Comparison of ENCODE assay signal across 8 cellular contexts in the genomic region with DNA sequence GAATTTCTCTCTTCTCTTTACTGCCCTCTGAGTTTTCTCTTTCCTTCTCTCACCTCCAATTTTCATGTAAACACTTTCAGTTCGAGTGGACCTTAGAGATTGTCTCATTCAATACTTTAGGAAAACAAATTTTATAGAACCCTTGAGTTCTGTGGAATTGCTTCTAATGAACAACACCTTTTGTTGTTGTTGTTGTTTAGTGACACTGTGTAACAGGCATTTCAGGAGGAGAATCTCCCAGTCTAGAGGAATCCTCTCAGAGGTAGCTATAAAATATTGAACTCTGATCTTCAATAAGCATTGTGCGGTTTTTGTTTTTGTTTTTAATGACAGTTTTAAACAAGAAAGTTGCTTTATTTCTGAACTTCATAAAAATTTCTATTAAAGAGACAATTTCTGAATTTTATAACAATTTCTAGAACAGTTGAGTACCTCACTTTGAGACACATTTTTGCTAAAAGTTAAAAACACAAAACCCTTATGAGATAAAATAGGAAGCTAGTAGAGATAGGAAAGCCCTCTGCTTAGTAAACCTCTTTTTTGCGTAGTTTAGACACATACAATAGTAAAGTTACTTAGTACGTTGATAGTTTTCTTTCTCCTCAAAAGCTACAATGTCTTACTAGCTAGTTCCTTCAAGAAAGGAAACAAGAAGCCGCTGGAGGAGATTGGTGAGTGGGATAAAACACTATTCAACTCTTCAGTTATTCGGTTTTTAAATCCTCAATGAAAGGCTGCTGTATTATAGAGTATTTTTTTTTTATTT. TPM values are rescaled to one million over a fixed set of nuclear protein-coding genes. Genes with fewer than 3 reads are reported as not detected.
DNase-seq lines count a peak whose midpoint lies in the region; ATAC-seq and TF ChIP-seq lines count a peak whose summit lies in the region.

No MANE protein-coding gene starts in this region.

- 84 to 89% methylated on average over 6 of the region's 6 CpGs for WGBS in thyroid gland, 2 donors

- intact Hi-C loops in thyroid gland (cut with DNase I): no loop called here

- H3K27ac Mint-ChIP-seq in HFFc6: peak overlapping the region; percentile 99

- no peaks in the 10 kb centered on the region for H3K9me3 Mint-ChIP-seq in HFFc6

- no peaks in the 10 kb centered on the region for H3K27me3 Mint-ChIP-seq in HFFc6 (ENCODE audit: insufficient read depth)

- H3K27ac ChIP-seq in ACC112 (ENCODE audit: low read depth, low read length) (peak overlapping the region; percentile 98), thyroid gland (no peak overlapping the region)

- DNase-seq in HFFc6: no peak
- no peak for DNase-seq in astrocyte of the spinal cord (ENCODE audit: low read depth, low spot score)
- DNase-seq in midbrain (lab: John Stamatoyannopoulos, UW): peak; percentile 38
- DNase-seq in cortex of kidney (lab: John Stamatoyannopoulos, UW): no peak
- DNase-seq in thyroid gland: no peak
- DNase-seq in NCI-H146 (lab: John Stamatoyannopoulos, UW): no peak

- TF ChIP-seq CTCF in HFFc6 (IDR thresholded peaks at IDR 0.05) (no peak), astrocyte of the spinal cord (IDR thresholded peaks at IDR 0.05; ENCODE audit: low read depth, low read length) (no peak), thyroid gland (IDR thresholded peaks at IDR 0.05) (no peak)

- no peaks in the 10 kb centered on the region for H3K9me3 ChIP-seq in thyroid gland

- H3K27me3 ChIP-seq in ACC112 (ENCODE audit: insufficient read depth, low read length) (no peaks in the 10 kb centered on the region), thyroid gland (no peaks in the 10 kb centered on the region)

- H3K4me1 ChIP-seq in ACC112 (ENCODE audit: control insufficient read depth, insufficient read depth, low read length, unreplicated experiment): peaks cover 32% of the 10 kb centered on the region
- no peaks in the 10 kb centered on the region for H3K4me1 ChIP-seq in thyroid gland

- no peak for TF ChIP-seq POLR2A in thyroid gland (IDR thresholded peaks at IDR 0.05)

- peak overlapping the region; percentile 92 for H3K4me3 Mint-ChIP-seq in HFFc6

- H3K4me3 ChIP-seq in ACC112 (ENCODE audit: low read depth, low read length): peak overlapping the region; percentile 81
- peak overlapping the region; percentile 65 for H3K4me3 ChIP-seq in astrocyte of the spinal cord (ENCODE audit: low read depth, low read length)
- no peak overlapping the region for H3K4me3 ChIP-seq in thyroid gland (replicated peaks in 1 of 3)

- H2AFZ ChIP-seq in ACC112 (ENCODE audit: low read length, unreplicated experiment): peak overlapping the region; percentile 26

- H3K36me3 Mint-ChIP-seq in HFFc6 (ENCODE audit: low read depth): 0 out of 2 replicates have a peak, but pooled peaks cover 4% of the 10 kb centered on the region

- ATAC-seq in GM21619 (IDR thresholded peaks at IDR 0.05; ENCODE audit: unreplicated experiment): no peak

- in situ Hi-C loops in astrocyte of the spinal cord (cut with HindIII; ENCODE audit: low sequenced_read_pairs): no loop called here

- H3K79me2 ChIP-seq in ACC112 (ENCODE audit: control insufficient read depth, insufficient read depth, low read length, unreplicated experiment): peaks cover 34% of the 10 kb centered on the region

- H3K4me1 Mint-ChIP-seq in HFFc6 (ENCODE audit: low read depth): peaks cover 49% of the 10 kb centered on the region

- no peaks in the 10 kb centered on the region for H3K36me3 ChIP-seq in ACC112 (ENCODE audit: insufficient read depth, low read length)
- no peaks in the 10 kb centered on the region for H3K36me3 ChIP-seq in thyroid gland

RNA-seq across cellular contexts. Expression of a gene that starts 38.8 kb away (rescaled TPM):
- 10 to 100 TPM; 32.9 to 39.5 (median 35.0) TPM for total RNA-seq in HFFc6 (2021; fragmentation: NEBNext Ultra II Directional; extraction: Animal tissue kit (Norgen Biotek cat#: 25700))
- 10 to 100 TPM; 43.3 to 72.4 (median 53.5) TPM for total RNA-seq in thyroid gland

RNA-seq across cellular contexts. Expression of a gene that starts 46.8 kb away (rescaled TPM):
- total RNA-seq in HFFc6 (2021; fragmentation: NEBNext Ultra II Directional; extraction: Animal tissue kit (Norgen Biotek cat#: 25700)): 10 to 100 TPM in 3 of 6 experiments, 1 to 10 TPM in 3; 9.4 to 11.1 (median 10.0) TPM
- total RNA-seq in thyroid gland: 10 to 100 TPM; 15.5 to 31.2 (median 20.3) TPM

Comparison
In these comparisons a context has a peak if more than half of its experiments do, and no peak if none do; other contexts are left out.
1. H3K4me3 ChIP-seq: peak in ACC112 (single experiment) and astrocyte of the spinal cord (single experiment); none in thyroid gland (0 of 3).